In genomic region chr22:23381661-23382427, GRCh38 we compare ENCODE assay signal across 33 cellular contexts.
"Had no signal": no experiment of that assay in that cellular context is flagged by ENCODE, and none has a peak within 500 bp of the region (broad histone marks: within the 10 kb centered on the region; RNA-seq: fewer than 3 reads in every experiment).

No MANE protein-coding gene starts in this region.

- DNase-seq: activated CD4-positive, alpha-beta T cell treated with anti-CD3 and anti-CD28 coated beads, Interleukin-2, amount 10 ng/mL, durations not matched to agents 24 days and 14 days; activated CD4-positive, alpha-beta T cell treated with anti-CD3 and anti-CD28 coated beads, Interleukin-2, amount 50 U/mL, for 4 hours; activated CD8-positive, alpha-beta T cell treated with anti-CD3 and anti-CD28 coated beads for 36 hours; activated effector memory CD4-positive, alpha-beta T cell treated with anti-CD3 and anti-CD28 coated beads, Interleukin-2, amount 50 U/mL, for 16 hours; activated naive CD4-positive, alpha-beta T cell; activated T-cell treated with anti-CD3 and anti-CD28 coated beads, Interleukin-2, amount 50 U/mL, for 1 hour; activated T-cell treated with anti-CD3 and anti-CD28 coated beads, Interleukin-2, amount 50 U/mL, for 72 hours; adrenal gland; body of pancreas; caudate nucleus; Karpas-422; KBM-7; MG63; MV-4-11; NCI-H1092 treated with DMSO at 0.1 percent for 48 hours; NCI-H1417 treated with DMSO at 0.1 percent for 48 hours; NCI-H187 treated with DMSO at 0.1 percent for 48 hours; NCI-H2081; NCI-H2171 treated with DMSO at 0.1 percent for 48 hours; NCI-H226; NCI-H446 treated with DMSO at 0.1 percent for 48 hours; NCI-H524; NCI-H69; NK-92 treated with Interleukin-12 subunit alpha and Interleukin-12 subunit beta, amount 100 ng/mL, for 24 hours; PC-3; SIG-M5; T1000; WERI-Rb-1 had no signal

- H3K9me3 Mint-ChIP-seq: activated CD4-positive, alpha-beta T cell treated with anti-CD3 and anti-CD28 coated beads, Interleukin-2, amount 10 ng/mL, durations not matched to agents 24 days and 14 days; activated CD8-positive, alpha-beta T cell treated with anti-CD3 and anti-CD28 coated beads for 36 hours; activated naive CD4-positive, alpha-beta T cell treated with anti-CD3 and anti-CD28 coated beads, Interleukin-2, amount 50 U/mL, for 24 hours; activated T-cell treated with anti-CD3 and anti-CD28 coated beads, Interleukin-2, amount 50 U/mL, for 72 hours; activated T-helper 17 cell treated with anti-CD3 and anti-CD28 coated beads, Interleukin-2, amount 50 U/mL, for 72 hours had no signal

- H3K27ac ChIP-seq: adrenal gland, body of pancreas, breast epithelium, RWPE1, WERI-Rb-1 had no signal

- H3K4me3 Mint-ChIP-seq: activated CD4-positive, alpha-beta T cell treated with anti-CD3 and anti-CD28 coated beads, Interleukin-2, amount 10 ng/mL, durations not matched to agents 24 days and 14 days; activated CD8-positive, alpha-beta T cell treated with anti-CD3 and anti-CD28 coated beads for 36 hours; activated naive CD4-positive, alpha-beta T cell treated with anti-CD3 and anti-CD28 coated beads, Interleukin-2, amount 50 U/mL, for 24 hours; activated T-cell treated with anti-CD3 and anti-CD28 coated beads, Interleukin-2, amount 50 U/mL, for 72 hours; activated T-helper 17 cell treated with anti-CD3 and anti-CD28 coated beads, Interleukin-2, amount 50 U/mL, for 72 hours had no signal

- H3K4me1 Mint-ChIP-seq: activated CD4-positive, alpha-beta T cell treated with anti-CD3 and anti-CD28 coated beads, Interleukin-2, amount 10 ng/mL, durations not matched to agents 24 days and 14 days; activated naive CD4-positive, alpha-beta T cell treated with anti-CD3 and anti-CD28 coated beads, Interleukin-2, amount 50 U/mL, for 24 hours had no signal

- H3K9me3 ChIP-seq: adrenal gland, body of pancreas, breast epithelium, MG63 had no signal

- ATAC-seq: activated CD8-positive, alpha-beta T cell treated with anti-CD3 and anti-CD28 coated beads for 36 hours; activated T-cell treated with anti-CD3 and anti-CD28 coated beads, Interleukin-2, amount 50 U/mL, for 72 hours; activated T-helper 17 cell treated with anti-CD3 and anti-CD28 coated beads, Interleukin-2, amount 50 U/mL, for 72 hours; body of pancreas; PC-3; Right ventricle myocardium inferior had no signal

- H3K27me3 Mint-ChIP-seq: activated CD4-positive, alpha-beta T cell treated with anti-CD3 and anti-CD28 coated beads, Interleukin-2, amount 10 ng/mL, durations not matched to agents 24 days and 14 days; activated T-helper 17 cell treated with anti-CD3 and anti-CD28 coated beads, Interleukin-2, amount 50 U/mL, for 72 hours had no signal

- H3K4me1 ChIP-seq: adrenal gland, breast epithelium had no signal

- H3K36me3 Mint-ChIP-seq: activated naive CD4-positive, alpha-beta T cell treated with anti-CD3 and anti-CD28 coated beads, Interleukin-2, amount 50 U/mL, for 24 hours had no signal

- H3K4me3 ChIP-seq: adrenal gland, body of pancreas, breast epithelium, MG63 had no signal

- H3K27me3 ChIP-seq: adrenal gland, body of pancreas, breast epithelium, MG63 had no signal

- H3K27ac Mint-ChIP-seq: activated CD4-positive, alpha-beta T cell treated with anti-CD3 and anti-CD28 coated beads, Interleukin-2, amount 10 ng/mL, durations not matched to agents 24 days and 14 days; activated CD8-positive, alpha-beta T cell treated with anti-CD3 and anti-CD28 coated beads for 36 hours; activated naive CD4-positive, alpha-beta T cell treated with anti-CD3 and anti-CD28 coated beads, Interleukin-2, amount 50 U/mL, for 24 hours; activated T-cell treated with anti-CD3 and anti-CD28 coated beads, Interleukin-2, amount 50 U/mL, for 72 hours; activated T-helper 17 cell treated with anti-CD3 and anti-CD28 coated beads, Interleukin-2, amount 50 U/mL, for 72 hours had no signal

- H3K36me3 ChIP-seq: adrenal gland, breast epithelium, MG63, WERI-Rb-1 had no signal
